Comparison of ENCODE assay signal across 8 cellular contexts in genomic region chr12:58176296-58176869, GRCh38.
DNase-seq lines count a peak whose midpoint lies in the region; ATAC-seq and TF ChIP-seq lines count a peak whose summit lies in the region.

No MANE protein-coding gene starts in this region.

- ATAC-seq in body of pancreas, result no peak
- no peak for ATAC-seq in GM21447 (IDR thresholded peaks at IDR 0.05; ENCODE audit: unreplicated experiment)
- no peak for ATAC-seq in GM18520 (IDR thresholded peaks at IDR 0.05; ENCODE audit: unreplicated experiment)
- no peak for ATAC-seq in sciatic nerve

- no peak overlapping the region for H3K4me2 ChIP-seq in MM.1S (ENCODE audit: low read depth, low read length)

- intact Hi-C loops in body of pancreas (cut with DNase I) (no loop called here), sciatic nerve (cut with DNase I) (no loop called here)

- DNase-seq in SIG-M5 treated with dmso at 0.1 percent for 504 hours (lab: John Stamatoyannopoulos, UW; ENCODE audit: unreplicated experiment) (peak; percentile 41), SIG-M5 (lab: John Stamatoyannopoulos, UW) (no peak), MM.1S (no peak), body of pancreas (peak in 3 of 4 donors; percentile 40 to 66 (median 59)), lung microvascular endothelial cell (ENCODE audit: low read depth in 2 of 2) (peak; percentile 49 to 52), sciatic nerve (ENCODE audit: low spot score) (no peak)

- H3K27me3 ChIP-seq in MM.1S (replicated peaks; ENCODE audit: insufficient read depth, low read length), result no peaks in the 10 kb centered on the region
- no peaks in the 10 kb centered on the region for H3K27me3 ChIP-seq in body of pancreas

- H3K9me3 ChIP-seq in MM.1S (replicated peaks; ENCODE audit: insufficient read depth, low read length) (no peaks in the 10 kb centered on the region), body of pancreas (no peaks in the 10 kb centered on the region)

- 21 to 48% methylated on average over 7 of the region's 7 CpGs for WGBS in body of pancreas, 2 donors

- H3K79me2 ChIP-seq in MM.1S (ENCODE audit: low read length), result no peaks in the 10 kb centered on the region

- no peak overlapping the region for H3K9ac ChIP-seq in MM.1S (ENCODE audit: low read length)

- no peak overlapping the region for H3K4me3 ChIP-seq in MM.1S (ENCODE audit: low read length)
- no peak overlapping the region for H3K4me3 ChIP-seq in body of pancreas

- TF ChIP-seq CTCF in MM.1S (IDR thresholded peaks at IDR 0.05; ENCODE audit: low read length) (peak; percentile 16), body of pancreas (IDR thresholded peaks at IDR 0.05) (peak; percentile 10 to 64 (median 35))

- no peak for TF ChIP-seq POLR2A in body of pancreas (IDR thresholded peaks at IDR 0.05)

- H3K27ac ChIP-seq in MM.1S (ENCODE audit: low read length) (no peak overlapping the region), body of pancreas (no peak overlapping the region)

- no peak overlapping the region for H2AFZ ChIP-seq in MM.1S (ENCODE audit: low read length)

- H3F3A ChIP-seq in MM.1S (ENCODE audit: insufficient read depth, low read length), result no peaks in the 10 kb centered on the region

- H3K4me1 ChIP-seq in MM.1S (ENCODE audit: low read length) (no peaks in the 10 kb centered on the region), body of pancreas (peaks cover 9% of the 10 kb centered on the region)

- no peaks in the 10 kb centered on the region for H4K20me1 ChIP-seq in MM.1S (ENCODE audit: insufficient read depth, low read length)

- H3K36me3 ChIP-seq in MM.1S (replicated peaks; ENCODE audit: insufficient read depth, low read length) (no peaks in the 10 kb centered on the region), body of pancreas (replicated peaks in 1 of 2; ENCODE audit: insufficient read depth in 1 of 2, low read depth in 2 of 2) (no peaks in the 10 kb centered on the region)

- H3K9me2 ChIP-seq in MM.1S (replicated peaks; ENCODE audit: insufficient read depth, low read length), result no peaks in the 10 kb centered on the region

Comparison
In these comparisons a context has a peak if more than half of its experiments do, and no peak if none do; other contexts are left out.
1. DNase-seq: peak in SIG-M5 treated with dmso at 0.1 percent for 504 hours (single experiment), body of pancreas (3 of 4) and lung microvascular endothelial cell (2 of 2); none in SIG-M5 (single experiment), MM.1S (single experiment) and sciatic nerve (single experiment).